1 cellular context compared by ENCODE assay signal in the genomic region with DNA sequence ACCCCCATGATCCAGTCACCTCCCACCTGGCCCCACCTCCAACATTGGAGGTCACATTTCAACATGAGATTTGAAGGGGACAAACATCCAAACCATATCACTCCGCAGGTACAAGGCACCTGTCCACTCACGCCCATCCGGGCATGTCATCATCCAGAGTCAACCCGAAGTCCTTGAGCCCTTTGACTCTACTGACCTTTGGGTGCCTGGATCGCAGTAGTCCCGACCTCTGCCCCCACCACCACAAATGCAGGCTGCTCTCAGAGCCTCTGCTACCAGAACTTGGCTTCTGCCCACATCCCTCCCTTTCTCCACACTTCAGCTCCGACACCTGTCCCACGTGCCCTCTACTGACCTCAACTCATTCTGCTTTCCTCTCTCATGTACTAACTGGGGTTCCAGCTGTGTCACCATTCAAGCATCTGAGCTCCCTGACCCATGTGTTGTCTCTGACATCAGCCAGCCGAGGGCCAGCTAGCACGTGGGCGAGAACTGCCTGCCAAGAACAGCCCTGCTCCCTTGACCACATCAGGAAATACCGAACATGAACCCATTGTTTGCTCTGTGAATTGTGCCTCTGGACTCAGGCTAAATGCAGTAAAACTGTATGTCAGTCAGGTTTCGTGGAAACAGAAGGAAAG.
TF ChIP-seq lines count a peak whose summit lies in the region.

No MANE protein-coding gene starts in this region.

TF ChIP-seq in H1, 55 proteins besides CTCF, POLR2A, EP300 and RAD21 (continued from another document):
- TF ChIP-seq, protein P1, sequence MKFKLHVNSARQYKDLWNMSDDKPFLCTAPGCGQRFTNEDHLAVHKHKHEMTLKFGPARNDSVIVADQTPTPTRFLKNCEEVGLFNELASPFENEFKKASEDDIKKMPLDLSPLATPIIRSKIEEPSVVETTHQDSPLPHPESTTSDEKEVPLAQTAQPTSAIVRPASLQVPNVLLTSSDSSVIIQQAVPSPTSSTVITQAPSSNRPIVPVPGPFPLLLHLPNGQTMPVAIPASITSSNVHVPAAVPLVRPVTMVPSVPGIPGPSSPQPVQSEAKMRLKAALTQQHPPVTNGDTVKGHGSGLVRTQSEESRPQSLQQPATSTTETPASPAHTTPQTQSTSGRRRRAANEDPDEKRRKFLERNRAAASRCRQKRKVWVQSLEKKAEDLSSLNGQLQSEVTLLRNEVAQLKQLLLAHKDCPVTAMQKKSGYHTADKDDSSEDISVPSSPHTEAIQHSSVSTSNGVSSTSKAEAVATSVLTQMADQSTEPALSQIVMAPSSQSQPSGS (IDR thresholded peaks at IDR 0.05; ENCODE audit: low read length), result no peak
- no peak for TF ChIP-seq KDM5A (IDR thresholded peaks at IDR 0.05; ENCODE audit: low read length)
- no peak for TF ChIP-seq SP4 (IDR thresholded peaks at IDR 0.05; ENCODE audit: low read length)
- TF ChIP-seq JUND (IDR thresholded peaks at IDR 0.05; ENCODE audit: low read length), result no peak
- no peak for TF ChIP-seq EZH2 (IDR thresholded peaks at IDR 0.05; ENCODE audit: low read depth, low read length, severe bottlenecking)
- TF ChIP-seq KDM1A (IDR thresholded peaks at IDR 0.05; ENCODE audit: borderline replicate concordance, low read length), result no peak
- TF ChIP-seq RNF2 (IDR thresholded peaks at IDR 0.05; ENCODE audit: borderline replicate concordance, low read depth, low read length, missing control alignments, poor library complexity, severe bottlenecking), result no peak
- no peak for TF ChIP-seq SIRT6 (IDR thresholded peaks at IDR 0.05; ENCODE audit: low read length)
- TF ChIP-seq SUZ12 (IDR thresholded peaks at IDR 0.05; ENCODE audit: low read length), result no peak
- no peak for TF ChIP-seq TBP (IDR thresholded peaks at IDR 0.05; ENCODE audit: low read depth, low read length)
- TF ChIP-seq TEAD4 (IDR thresholded peaks at IDR 0.05; ENCODE audit: low read depth, low read length), result no peak
- TF ChIP-seq ASH2L (IDR thresholded peaks at IDR 0.05; ENCODE audit: low read length), result no peak
- no peak for TF ChIP-seq YY1 (IDR thresholded peaks at IDR 0.05; ENCODE audit: low read depth, low read length)
- no peak for TF ChIP-seq MAFK (IDR thresholded peaks at IDR 0.05; ENCODE audit: low read depth, low read length)
- no peak for TF ChIP-seq SIX5 (IDR thresholded peaks at IDR 0.05; ENCODE audit: low read depth, low read length)
- no peak for TF ChIP-seq POLR2AphosphoS5 (IDR thresholded peaks at IDR 0.05; ENCODE audit: low read depth, low read length)
